1 cellular context compared by ENCODE assay signal in the genomic region with DNA sequence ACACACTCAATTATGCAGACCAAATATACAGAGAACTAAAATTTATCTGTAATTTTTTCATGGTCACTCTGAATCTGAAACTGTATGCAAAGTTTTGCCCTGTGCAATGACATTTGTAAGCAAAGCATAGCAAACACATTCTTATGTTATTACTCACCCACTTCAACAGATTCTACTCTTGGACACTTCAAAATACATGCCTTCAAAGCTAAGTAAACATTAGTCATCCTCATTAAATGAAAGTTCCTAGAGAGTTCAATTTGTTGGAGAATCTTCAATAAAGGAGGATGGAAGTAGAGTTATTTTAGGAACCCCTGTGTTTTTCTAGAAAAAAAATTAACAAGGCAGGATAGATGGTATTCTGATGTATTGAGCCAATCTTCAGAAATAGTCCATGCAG.
TF ChIP-seq lines count a peak whose summit lies in the region.

No MANE protein-coding gene starts in this region.

TF ChIP-seq in HEK293, 187 proteins besides CTCF, POLR2A, EP300 and RAD21 (continued from another document):
- peak; percentile 31; the same call in 1 of the 2 replicates for TF ChIP-seq ZNF366 (tag by site-specific recombination; conservative IDR thresholded peaks at IDR 0.05)
